ENCODE assay signal across 8 cellular contexts in the genomic region with DNA sequence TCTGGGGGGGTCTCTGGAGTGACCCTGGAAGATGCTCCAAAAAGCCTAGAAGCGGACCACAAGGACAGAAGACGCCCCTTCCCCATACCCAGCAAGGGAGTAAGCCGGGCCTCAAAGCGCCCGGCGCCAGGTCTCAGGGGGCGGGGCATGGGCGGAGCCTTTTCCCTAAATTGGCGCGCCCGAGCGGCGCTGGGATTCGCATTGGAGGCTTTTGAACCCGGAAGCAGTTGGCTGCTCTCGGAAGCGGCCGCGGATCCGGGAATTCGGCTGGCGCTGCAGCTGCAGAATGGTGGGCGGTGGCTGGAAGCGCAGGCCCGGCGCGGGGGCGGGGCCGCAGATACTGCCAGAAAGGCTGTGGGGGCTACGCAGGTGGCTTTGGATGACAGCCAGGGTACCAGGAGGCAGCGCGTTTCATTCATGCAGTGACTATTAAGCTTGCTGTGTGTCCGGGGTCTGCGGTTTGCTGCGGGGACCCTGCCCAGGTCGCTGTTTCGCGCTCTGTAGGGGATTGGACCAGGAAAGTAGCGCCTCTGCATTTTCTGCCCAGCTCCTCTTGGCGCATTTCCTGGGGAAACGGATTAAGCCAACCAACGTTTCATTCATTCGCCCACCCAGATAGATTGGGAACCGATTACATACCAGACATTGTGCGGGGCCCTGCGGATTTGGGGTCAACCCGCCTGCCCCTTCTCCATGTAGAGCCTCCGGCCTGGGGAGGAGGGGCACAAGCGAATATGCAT.
DNase-seq lines count a peak whose midpoint lies in the region; ATAC-seq lines count a peak whose summit lies in the region.

No MANE protein-coding gene starts in this region.

- H3K27ac ChIP-seq in temporal lobe (ENCODE audit: low read depth, low read length) = peak overlapping the region; percentile 69

- peak; percentile 80 to 82 for DNase-seq in AML-193 (lab: John Stamatoyannopoulos, UW)
- peak; percentile 67 for DNase-seq in SHP77 treated with DMSO at 0.1 percent for 48 hours (lab: John Stamatoyannopoulos, UW)
- peak; percentile 64 for DNase-seq in activated naive CD8-positive, alpha-beta T cell treated with anti-CD3 and anti-CD28 coated beads, Interleukin-2, amount 10 ng/mL, durations not matched to agents 7 days and 5 days
- peak; percentile 93 for DNase-seq in Right ventricle myocardium inferior (ENCODE audit: missing footprints)
- DNase-seq in non-pigmented ciliary epithelial cell (ENCODE audit: low read depth) = peak; percentile 13
- DNase-seq in UCSD-AML1 (lab: John Stamatoyannopoulos, UW; ENCODE audit: unreplicated experiment) = no peak

- ATAC-seq in HG03139 (IDR thresholded peaks at IDR 0.05; ENCODE audit: unreplicated experiment) (peak; percentile 53), Right ventricle myocardium inferior (peak; percentile 97)
- ATAC-seq in activated naive CD8-positive, alpha-beta T cell treated with anti-CD3 and anti-CD28 coated beads, Interleukin-2, amount 10 ng/mL, durations not matched to agents 7 days and 5 days (ENCODE audit: low read depth) = peak; percentile 41

- POLR2A ChIA-PET in activated naive CD8-positive, alpha-beta T cell treated with anti-CD3 and anti-CD28 coated beads, Interleukin-2, amount 10 ng/mL, durations not matched to agents 7 days and 5 days (lab: Charles Lee) = interaction anchor here (0.6 kb wide), 1 partner anchor 33 kb away, joined by 3 read pairs; no protein-coding TSS in a partner anchor

- H3K9me3 Mint-ChIP-seq in activated naive CD8-positive, alpha-beta T cell treated with anti-CD3 and anti-CD28 coated beads, Interleukin-2, amount 10 ng/mL, durations not matched to agents 7 days and 5 days = no peaks in the 10 kb centered on the region

- intact Hi-C loops in Right ventricle myocardium inferior (cut with DNase I) = no loop called here

- peaks cover 2% of the 10 kb centered on the region for H3K27me3 Mint-ChIP-seq in activated naive CD8-positive, alpha-beta T cell treated with anti-CD3 and anti-CD28 coated beads, Interleukin-2, amount 10 ng/mL, durations not matched to agents 7 days and 5 days

- H3K36me3 Mint-ChIP-seq in activated naive CD8-positive, alpha-beta T cell treated with anti-CD3 and anti-CD28 coated beads, Interleukin-2, amount 10 ng/mL, durations not matched to agents 7 days and 5 days = no peaks in the 10 kb centered on the region

- peak overlapping the region; percentile 87 for H3K4me3 Mint-ChIP-seq in activated naive CD8-positive, alpha-beta T cell treated with anti-CD3 and anti-CD28 coated beads, Interleukin-2, amount 10 ng/mL, durations not matched to agents 7 days and 5 days

- peaks cover 32% of the 10 kb centered on the region for H3K4me1 Mint-ChIP-seq in activated naive CD8-positive, alpha-beta T cell treated with anti-CD3 and anti-CD28 coated beads, Interleukin-2, amount 10 ng/mL, durations not matched to agents 7 days and 5 days

- peak overlapping the region; percentile 88 for H3K27ac Mint-ChIP-seq in activated naive CD8-positive, alpha-beta T cell treated with anti-CD3 and anti-CD28 coated beads, Interleukin-2, amount 10 ng/mL, durations not matched to agents 7 days and 5 days

Comparison
In these comparisons a context has a peak if more than half of its experiments do, and no peak if none do; other contexts are left out.
1. ATAC-seq: peak in every context shown above with its lines; median percentile 97 in Right ventricle myocardium inferior; 53 in HG03139; 41 in activated naive CD8-positive, alpha-beta T cell treated with anti-CD3 and anti-CD28 coated beads, Interleukin-2, amount 10 ng/mL, durations not matched to agents 7 days and 5 days.